Comparison of ENCODE assay signal across 8 cellular contexts in genomic region chr7:75914655-75915415, GRCh38. TPM values are rescaled to one million over a fixed set of nuclear protein-coding genes. Genes with fewer than 3 reads are reported as not detected.
DNase-seq lines count a peak whose midpoint lies in the region; ATAC-seq and TF ChIP-seq lines count a peak whose summit lies in the region.

TSS of gene POR (plus strand) at chr7:75915155. CDS start at chr7:75954002, 38,847 bp downstream.

- DNase-seq in Daoy (ENCODE audit: low read depth): peak; percentile 95
- DNase-seq in GM23338 (ENCODE audit: low spot score): peak; percentile 92
- DNase-seq in LHCN-M2 (ENCODE audit: low read depth): peak; percentile 93
- peak; percentile 91 for DNase-seq in RPMI7951 (ENCODE audit: low read depth)
- DNase-seq in fibroblast of lung (ENCODE audit: low read depth in 2 of 2): peak; percentile 91 to 92
- DNase-seq in natural killer cell: peak; percentile 100
- peak; percentile 94 to 99 (median 96) for DNase-seq in stimulated activated naive CD4-positive, alpha-beta T cell (lab: John Stamatoyannopoulos, UW)

- peaks cover 12% of the 10 kb centered on the region; the same call in 1 of the 2 replicates for H3F3A ChIP-seq in GM23338 (replicated peaks; ENCODE audit: low read depth)

- H3K4me1 Mint-ChIP-seq in GM23338 (peaks cover 20% of the 10 kb centered on the region), natural killer cell (peaks cover 21 to 30% of the 10 kb centered on the region in 2 donors)
- peaks cover 14% of the 10 kb centered on the region for H3K4me1 Mint-ChIP-seq in activated T-helper 17 cell treated with anti-CD3 and anti-CD28 coated beads, Interleukin-2, amount 50 U/mL, for 72 hours

- H3K36me3 ChIP-seq in GM23338 (ENCODE audit: insufficient read depth) (no peaks in the 10 kb centered on the region; the same call in 1 of the 2 replicates), fibroblast of lung (ENCODE audit: control insufficient read depth, insufficient read depth, low read length) (no peaks in the 10 kb centered on the region)

- H3K27ac ChIP-seq in GM23338 (ENCODE audit: low read depth): peak within 1 kb of the TSS; percentile 83
- H3K27ac ChIP-seq in fibroblast of lung (ENCODE audit: insufficient read depth, low read length): peak within 1 kb of the TSS; percentile 79

- no peaks in the 10 kb centered on the region; the same call in 2 of the 3 replicates for H3K36me3 Mint-ChIP-seq in GM23338 (ENCODE audit: low read depth)
- no peaks in the 10 kb centered on the region for H3K36me3 Mint-ChIP-seq in activated T-helper 17 cell treated with anti-CD3 and anti-CD28 coated beads, Interleukin-2, amount 50 U/mL, for 72 hours (ENCODE audit: low read depth)
- H3K36me3 Mint-ChIP-seq in natural killer cell: no peaks in the 10 kb centered on the region

- H3K4me2 ChIP-seq in GM23338 (peak within 1 kb of the TSS; percentile 97), fibroblast of lung (ENCODE audit: extremely low read depth, insufficient read depth, low read length) (peak within 1 kb of the TSS; percentile 91)

- no peaks in the 10 kb centered on the region for H3K9me3 ChIP-seq in fibroblast of lung (ENCODE audit: control insufficient read depth, insufficient read depth, low read depth, low read length)

- no peaks in the 10 kb centered on the region; the same call in 2 of the 3 replicates for H3K9me3 Mint-ChIP-seq in GM23338
- no peaks in the 10 kb centered on the region for H3K9me3 Mint-ChIP-seq in activated T-helper 17 cell treated with anti-CD3 and anti-CD28 coated beads, Interleukin-2, amount 50 U/mL, for 72 hours
- no peaks in the 10 kb centered on the region for H3K9me3 Mint-ChIP-seq in natural killer cell

- peak within 1 kb of the TSS; percentile 87 for H3K9ac ChIP-seq in fibroblast of lung (ENCODE audit: insufficient read depth, low read length)

- peak within 1 kb of the TSS; percentile 99 for H3K4me3 ChIP-seq in GM23338
- peak within 1 kb of the TSS; percentile 75 to 98 (median 84) for H3K4me3 ChIP-seq in fibroblast of lung (replicated peaks in 1 of 4; ENCODE audit: control extremely low read depth in 1 of 4, insufficient read depth in 1 of 4, low read depth in 3 of 4, low read length in 4 of 4)

- H4K20me1 ChIP-seq in GM23338 (replicated peaks; ENCODE audit: insufficient read depth) (peaks cover 41% of the 10 kb centered on the region), fibroblast of lung (ENCODE audit: control insufficient read depth, extremely low read depth, insufficient read depth, low read length) (no peaks in the 10 kb centered on the region)

- H3K27ac Mint-ChIP-seq in GM23338 (peak within 1 kb of the TSS; percentile 66; the same call in 1 of the 2 replicates), natural killer cell (peak within 1 kb of the TSS; percentile 89 to 92)
- H3K27ac Mint-ChIP-seq in activated T-helper 17 cell treated with anti-CD3 and anti-CD28 coated beads, Interleukin-2, amount 50 U/mL, for 72 hours: peak within 1 kb of the TSS; percentile 84

- H3K9me2 ChIP-seq in GM23338 (ENCODE audit: insufficient read depth): no peaks in the 10 kb centered on the region

- H3K4me3 Mint-ChIP-seq in GM23338 (peak within 1 kb of the TSS; percentile 85), natural killer cell (peak within 1 kb of the TSS; percentile 90)
- H3K4me3 Mint-ChIP-seq in activated T-helper 17 cell treated with anti-CD3 and anti-CD28 coated beads, Interleukin-2, amount 50 U/mL, for 72 hours: peak within 1 kb of the TSS; percentile 87

- H2AFZ ChIP-seq in GM23338: peak within 1 kb of the TSS; percentile 87
- H2AFZ ChIP-seq in fibroblast of lung (ENCODE audit: low read length): peak within 1 kb of the TSS; percentile 93

- TF ChIP-seq CTCF in GM23338 (conservative IDR thresholded peaks at IDR 0.05; ENCODE audit: low read depth in 2 of 2) (peak in 1 of 2 experiments; percentile 16; a peak in 1 of 4 replicates), fibroblast of lung (conservative IDR thresholded peaks at IDR 0.05 in 1 of 2, IDR thresholded peaks at IDR 0.05 in 1 of 2; ENCODE audit: low read depth in 1 of 2, low read length in 2 of 2) (no peak), natural killer cell (IDR thresholded peaks at IDR 0.05) (no peak)

- H3K79me2 ChIP-seq in GM23338 (replicated peaks; ENCODE audit: insufficient read depth) (peaks cover 46% of the 10 kb centered on the region), fibroblast of lung (ENCODE audit: control insufficient read depth, insufficient read depth, low read length) (peaks cover 26% of the 10 kb centered on the region)

- no peaks in the 10 kb centered on the region for H3K27me3 ChIP-seq in GM23338 (ENCODE audit: insufficient read depth)
- no peaks in the 10 kb centered on the region for H3K27me3 ChIP-seq in fibroblast of lung (ENCODE audit: control insufficient read depth, insufficient read depth, low read length)

- intact Hi-C loops in natural killer cell (cut with micrococcal nuclease): loop anchor here (1.0 kb wide), 1 partner anchor 37 kb away; no protein-coding TSS in a partner anchor

- H3K4me1 ChIP-seq in GM23338 (ENCODE audit: insufficient read depth) (peaks cover 29% of the 10 kb centered on the region), fibroblast of lung (ENCODE audit: control insufficient read depth, extremely low read depth, insufficient read depth, low read length) (peaks cover 3% of the 10 kb centered on the region)

- H3K27me3 Mint-ChIP-seq in GM23338 (ENCODE audit: insufficient read depth, low read depth, poor library complexity): peaks cover 12% of the 10 kb centered on the region
- no peaks in the 10 kb centered on the region for H3K27me3 Mint-ChIP-seq in activated T-helper 17 cell treated with anti-CD3 and anti-CD28 coated beads, Interleukin-2, amount 50 U/mL, for 72 hours
- H3K27me3 Mint-ChIP-seq in natural killer cell (ENCODE audit: low read depth in 2 of 2): no peaks in the 10 kb centered on the region

- ATAC-seq in GM23338 (peak; percentile 87), natural killer cell (peak; percentile 94 to 99 (median 95))
- peak; percentile 95 for ATAC-seq in activated T-helper 17 cell treated with anti-CD3 and anti-CD28 coated beads, Interleukin-2, amount 50 U/mL, for 72 hours (replicated peaks)

TF ChIP-seq in GM23338, 12 proteins besides CTCF, POLR2A, EP300 and RAD21 (continues in another document):
- peak; percentile 8; the same call in 1 of the 2 replicates for TF ChIP-seq NANOG (IDR thresholded peaks at IDR 0.05; ENCODE audit: borderline replicate concordance)
- peak; percentile 81 for TF ChIP-seq CREB1 (CRISPR knock-in tag; IDR thresholded peaks at IDR 0.05; ENCODE audit: low read depth)
- no peak for TF ChIP-seq STAT1 (IDR thresholded peaks at IDR 0.05; ENCODE audit: unreplicated experiment)
- TF ChIP-seq EZH2 (IDR thresholded peaks at IDR 0.05; ENCODE audit: low read depth, unreplicated experiment): no peak
- no peak for TF ChIP-seq ZNF331 (CRISPR knock-in tag; IDR thresholded peaks at IDR 0.05; ENCODE audit: low read depth)
- no peak for TF ChIP-seq EZH2phosphoT487 (IDR thresholded peaks at IDR 0.05; ENCODE audit: unreplicated experiment)
- TF ChIP-seq POLR2AphosphoS5 (IDR thresholded peaks at IDR 0.05; ENCODE audit: low read depth): peak; percentile 99
- TF ChIP-seq, protein P1, sequence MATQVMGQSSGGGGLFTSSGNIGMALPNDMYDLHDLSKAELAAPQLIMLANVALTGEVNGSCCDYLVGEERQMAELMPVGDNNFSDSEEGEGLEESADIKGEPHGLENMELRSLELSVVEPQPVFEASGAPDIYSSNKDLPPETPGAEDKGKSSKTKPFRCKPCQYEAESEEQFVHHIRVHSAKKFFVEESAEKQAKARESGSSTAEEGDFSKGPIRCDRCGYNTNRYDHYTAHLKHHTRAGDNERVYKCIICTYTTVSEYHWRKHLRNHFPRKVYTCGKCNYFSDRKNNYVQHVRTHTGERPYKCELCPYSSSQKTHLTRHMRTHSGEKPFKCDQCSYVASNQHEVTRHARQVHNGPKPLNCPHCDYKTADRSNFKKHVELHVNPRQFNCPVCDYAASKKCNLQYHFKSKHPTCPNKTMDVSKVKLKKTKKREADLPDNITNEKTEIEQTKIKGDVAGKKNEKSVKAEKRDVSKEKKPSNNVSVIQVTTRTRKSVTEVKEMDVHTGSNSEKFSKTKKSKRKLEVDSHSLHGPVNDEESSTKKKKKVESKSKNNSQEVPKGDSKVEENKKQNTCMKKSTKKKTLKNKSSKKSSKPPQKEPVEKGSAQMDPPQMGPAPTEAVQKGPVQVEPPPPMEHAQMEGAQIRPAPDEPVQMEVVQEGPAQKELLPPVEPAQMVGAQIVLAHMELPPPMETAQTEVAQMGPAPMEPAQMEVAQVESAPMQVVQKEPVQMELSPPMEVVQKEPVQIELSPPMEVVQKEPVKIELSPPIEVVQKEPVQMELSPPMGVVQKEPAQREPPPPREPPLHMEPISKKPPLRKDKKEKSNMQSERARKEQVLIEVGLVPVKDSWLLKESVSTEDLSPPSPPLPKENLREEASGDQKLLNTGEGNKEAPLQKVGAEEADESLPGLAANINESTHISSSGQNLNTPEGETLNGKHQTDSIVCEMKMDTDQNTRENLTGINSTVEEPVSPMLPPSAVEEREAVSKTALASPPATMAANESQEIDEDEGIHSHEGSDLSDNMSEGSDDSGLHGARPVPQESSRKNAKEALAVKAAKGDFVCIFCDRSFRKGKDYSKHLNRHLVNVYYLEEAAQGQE (IDR thresholded peaks at IDR 0.05; ENCODE audit: unreplicated experiment): peak; percentile 25
- no peak for TF ChIP-seq ZNF114 (CRISPR knock-in tag; IDR thresholded peaks at IDR 0.05)
- TF ChIP-seq JUNB (IDR thresholded peaks at IDR 0.05; ENCODE audit: unreplicated experiment): no peak

RNA-seq across cellular contexts. Expression of gene POR, which starts in this region (rescaled TPM):
- 28.8 and 41.3 TPM in 2 replicates for total RNA-seq in Daoy (2014; rRNA removed; shearing (Covaris generic))
- 126 and 164 TPM in 2 replicates for total RNA-seq in GM23338 (2014; rRNA removed; shearing (Covaris generic))
- polyA plus RNA-seq in GM23338 (2016; fragmentation: Nextera tagmentation; extraction: Ambion mirVana) (126 and 137 TPM in 2 replicates), fibroblast of lung (34.9 and 36.2 TPM in 2 replicates)
- total RNA-seq in LHCN-M2 (2014; rRNA removed) (97.7 and 122 TPM in 2 replicates), fibroblast of lung (105 and 207 TPM in 2 replicates), natural killer cell (10 to 100 TPM; 56.0 to 60.5 (median 58.3) TPM)
- polyA plus RNA-seq in LHCN-M2 (2012): 46.5 TPM
- 33.3 and 34.8 TPM in 2 replicates for total RNA-seq in RPMI7951 (2014; rRNA removed; shearing (Covaris generic))
- 10 to 100 TPM; 24.4 to 53.7 TPM for total RNA-seq in activated T-helper 17 cell treated with anti-CD3 and anti-CD28 coated beads, Interleukin-2, amount 50 U/mL, for 72 hours
- polyA plus RNA-seq in fibroblast of lung (2012): 50.2 and 56.1 TPM in 2 replicates
- 112 and 142 TPM in 2 replicates for polyA minus RNA-seq in fibroblast of lung (ENCODE audit: low replicate concordance)

Comparison
In these comparisons a context has a peak if more than half of its experiments do, and no peak if none do; other contexts are left out.
1. Peak in every context shown above with its lines: DNase-seq, ATAC-seq, H3K4me3 ChIP-seq and H3K27ac ChIP-seq.